1 cellular context compared by ENCODE assay signal in genomic region chr2:71183306-71183920, GRCh38.
TF ChIP-seq lines count a peak whose summit lies in the region.

No MANE protein-coding gene starts in this region.

TF ChIP-seq in K562, 482 proteins besides CTCF, POLR2A, EP300 and RAD21:
- peak; percentile 23 for TF ChIP-seq MEIS2 (IDR thresholded peaks at IDR 0.05; ENCODE audit: partially characterized antibody)
